In the genomic region with DNA sequence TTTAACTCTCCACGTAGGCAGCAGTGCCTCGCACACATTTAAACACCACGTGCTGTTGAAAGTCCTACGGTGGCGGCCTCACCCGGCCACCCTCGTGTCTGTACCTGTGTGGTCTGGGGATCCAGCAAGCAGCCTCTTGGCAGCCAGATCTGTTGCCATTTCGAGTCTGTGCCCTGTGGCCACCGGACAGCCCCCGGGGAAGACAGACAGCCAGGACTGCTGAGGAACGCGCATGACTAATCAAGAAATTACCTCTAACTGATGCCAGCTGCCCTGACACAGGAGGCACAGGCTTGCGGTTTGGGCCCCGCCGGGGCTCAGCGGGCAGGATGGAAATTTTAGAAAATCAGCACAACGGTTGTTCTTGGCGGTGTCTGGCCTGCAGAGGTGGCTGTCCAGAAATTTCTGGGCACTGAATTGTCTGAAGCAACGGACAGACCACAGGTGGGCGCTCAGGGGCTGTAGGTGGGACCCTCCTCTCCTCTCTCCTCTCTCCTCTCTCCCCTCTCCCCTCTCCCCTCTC, we compare ENCODE assay signal across 8 cellular contexts. TPM values are rescaled to one million over a fixed set of nuclear protein-coding genes. Genes with fewer than 3 reads are reported as not detected.
DNase-seq lines count a peak whose midpoint lies in the region; ATAC-seq and TF ChIP-seq lines count a peak whose summit lies in the region.

No MANE protein-coding gene starts in this region.

- H3K27me3 ChIP-seq in Peyer's patch = no peaks in the 10 kb centered on the region

- peak overlapping the region in 3 of 4 donors; percentile 40 to 78 (median 50) for H3K27ac ChIP-seq in Peyer's patch

- DNase-seq in Peyer's patch (peak; percentile 46 to 87 (median 79)), activated T-helper 1 cell treated with Interleukin-2 at 50 U/mL for 16 hours (ENCODE audit: low read depth) (peak; percentile 66), kidney glomerular epithelial cell (lab: John Stamatoyannopoulos, UW) (peak; percentile 4), NCI-H1048 (lab: John Stamatoyannopoulos, UW) (no peak)
- DNase-seq in stimulated activated naive CD8-positive, alpha-beta T cell treated with anti-CD3 and anti-CD28 coated beads, Interleukin-15, Interleukin-2, amounts not matched to agents 100 U/mL and 50 U/mL, for 24 hours = peak; percentile 83

- H3K9me3 ChIP-seq in Peyer's patch = no peaks in the 10 kb centered on the region

- no peak for TF ChIP-seq CTCF in Peyer's patch (IDR thresholded peaks at IDR 0.05)

- TF ChIP-seq POLR2A in Peyer's patch (IDR thresholded peaks at IDR 0.05) = no peak

- no peaks in the 10 kb centered on the region for H3K36me3 ChIP-seq in Peyer's patch

- ATAC-seq in GM18867 (IDR thresholded peaks at IDR 0.05; ENCODE audit: unreplicated experiment) (peak; percentile 60), HG02943 (IDR thresholded peaks at IDR 0.05; ENCODE audit: low read depth, unreplicated experiment) (peak; percentile 72), HG03025 (IDR thresholded peaks at IDR 0.05; ENCODE audit: low FRiP score, unreplicated experiment) (no peak)
- ATAC-seq in stimulated activated naive CD8-positive, alpha-beta T cell treated with anti-CD3 and anti-CD28 coated beads, Interleukin-15, Interleukin-2, amounts not matched to agents 100 U/mL and 50 U/mL, for 24 hours = peak; percentile 73

- peaks cover 0 to 23% (median 11%) of the 10 kb centered on the region in 4 donors for H3K4me1 ChIP-seq in Peyer's patch

- H3K4me3 ChIP-seq in Peyer's patch = no peak overlapping the region

RNA-seq across cellular contexts. Expression of gene ASMTL, which starts 15.6 kb away (rescaled TPM):
- 10 to 100 TPM in 3 of 4 donors, 1 to 10 TPM in 1; 9.5 to 23.9 (median 15.1) TPM for total RNA-seq in Peyer's patch
